Comparison of ENCODE assay signal across 10 cellular contexts in the genomic region with DNA sequence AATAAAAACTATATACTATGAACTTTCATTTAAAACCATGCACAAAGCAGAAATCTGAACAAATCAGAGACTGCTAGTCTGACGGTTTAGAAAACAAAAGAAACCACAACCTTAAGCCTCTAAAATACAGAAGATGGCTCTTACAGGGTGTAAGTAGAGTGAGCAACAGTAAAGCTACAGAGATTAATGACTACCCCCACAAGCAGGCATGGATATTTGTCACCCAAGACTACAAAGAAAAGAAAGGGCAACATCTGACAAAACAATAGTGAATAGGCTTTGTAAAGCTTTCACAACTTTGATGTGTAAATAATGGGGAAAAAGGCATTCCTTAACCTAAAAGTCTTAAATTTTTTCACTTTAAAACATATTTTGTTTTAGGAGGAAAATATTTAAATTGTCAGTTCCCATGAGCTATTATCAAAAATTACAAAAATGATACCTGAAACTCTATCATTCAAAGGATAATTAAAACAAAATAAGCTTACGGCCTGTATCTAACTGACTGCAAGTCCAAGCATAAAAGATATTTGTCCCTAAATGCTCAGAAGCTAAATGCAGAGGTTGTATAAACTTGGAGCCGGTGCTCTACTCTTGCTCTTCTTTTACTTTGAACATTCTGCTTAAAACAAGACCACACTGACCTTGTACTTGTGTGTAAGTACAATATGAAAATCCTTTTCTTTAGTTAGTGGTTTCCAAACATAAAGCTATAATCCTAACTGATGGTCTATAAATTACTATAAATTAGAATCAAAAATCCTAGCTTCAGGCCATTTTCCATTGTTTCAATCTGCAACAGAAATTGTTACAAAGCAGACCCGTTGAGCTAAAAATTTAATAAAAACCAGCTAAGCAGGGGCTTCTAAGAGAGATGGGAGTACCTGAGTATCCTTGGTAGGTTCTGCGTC.
DNase-seq lines count a peak whose midpoint lies in the region; ATAC-seq and TF ChIP-seq lines count a peak whose summit lies in the region.
"Had no signal": no experiment of that assay in that cellular context is flagged by ENCODE, and none has a peak within 500 bp of the region (broad histone marks: within the 10 kb centered on the region; RNA-seq: fewer than 3 reads in every experiment).

No MANE protein-coding gene starts in this region.

- no peak overlapping the region for H2BK5ac ChIP-seq in mesendoderm (ENCODE audit: low read length)

- no peak overlapping the region for H4K8ac ChIP-seq in mesendoderm (ENCODE audit: low read depth, low read length)

- H2BK15ac ChIP-seq in mesendoderm (replicated peaks; ENCODE audit: low read depth), result no peak overlapping the region

- no peak overlapping the region for H2BK120ac ChIP-seq in mesendoderm (ENCODE audit: low read depth, low read length)

- H2AK5ac ChIP-seq in mesendoderm (ENCODE audit: low read length), result no peak overlapping the region

- H3K4me3 ChIP-seq in heart left ventricle (peak overlapping the region in 7 of 12 donors; percentile 25 to 55 (median 42)), cardiac fibroblast (replicated peaks in 1 of 2; ENCODE audit: low read depth in 2 of 2, low read length in 2 of 2) (peak overlapping the region; percentile 33 to 36), mesendoderm (ENCODE audit: low read length) (no peak overlapping the region), urinary bladder (ENCODE audit: low read depth, low read length) (peak overlapping the region; percentile 22)

- H4K5ac ChIP-seq in mesendoderm (ENCODE audit: low read length), result no peak overlapping the region

- peak overlapping the region; percentile 76 for H3K56ac ChIP-seq in mesendoderm (ENCODE audit: low read length)

- H3K4ac ChIP-seq in mesendoderm (ENCODE audit: low read depth, low read length), result no peak overlapping the region

- no peaks in the 10 kb centered on the region for H3K79me2 ChIP-seq in mesendoderm (ENCODE audit: control insufficient read depth, insufficient read depth, low read length)

- DNase-seq in heart left ventricle (no peak), Right ventricle myocardium inferior (ENCODE audit: missing footprints) (no peak), cardiac fibroblast (ENCODE audit: low read depth in 2 of 2) (peak; percentile 23 to 62), mesendoderm (peak; percentile 43), left colon (no peak)
- DNase-seq: activated CD4-positive, alpha-beta T cell treated with anti-CD3 and anti-CD28 coated beads, Interleukin-2, amount 10 ng/mL, durations not matched to agents 7 days and 5 days; AML-193 had no signal

- H3K36me3 ChIP-seq in heart left ventricle, result peaks cover 0 to 8% (median 0%) of the 10 kb centered on the region in 9 donors
- no peaks in the 10 kb centered on the region for H3K36me3 ChIP-seq in mesendoderm (ENCODE audit: control insufficient read depth, insufficient read depth, low read length)
- no peaks in the 10 kb centered on the region for H3K36me3 ChIP-seq in urinary bladder (ENCODE audit: insufficient read depth)

- H3K18ac ChIP-seq in mesendoderm (ENCODE audit: low read length), result peak overlapping the region; percentile 39

- no peak for TF ChIP-seq CTCF in heart left ventricle (IDR thresholded peaks at IDR 0.05)
- TF ChIP-seq CTCF in cardiac fibroblast (IDR thresholded peaks at IDR 0.05; ENCODE audit: low read depth, low read length), result no peak

- peaks cover 2% of the 10 kb centered on the region for H3K79me1 ChIP-seq in mesendoderm (ENCODE audit: low read length)

- H3K9me3 ChIP-seq in heart left ventricle, result no peaks in the 10 kb centered on the region

- no peak overlapping the region for H3K23ac ChIP-seq in mesendoderm (ENCODE audit: low read length)

- TF ChIP-seq POLR2A in heart left ventricle (IDR thresholded peaks at IDR 0.05), result no peak

- peak overlapping the region; percentile 35 for H3K9ac ChIP-seq in mesendoderm (ENCODE audit: low read length)

- no peak for ATAC-seq in heart left ventricle
- no peak for ATAC-seq in Right ventricle myocardium inferior
- ATAC-seq in GM18520 (IDR thresholded peaks at IDR 0.05; ENCODE audit: unreplicated experiment), result no peak
- no peak for ATAC-seq in left colon
- no peak for ATAC-seq in GM21526 (IDR thresholded peaks at IDR 0.05; ENCODE audit: low FRiP score, unreplicated experiment)

- peaks cover 0 to 32% (median 3%) of the 10 kb centered on the region in 12 donors for H3K4me1 ChIP-seq in heart left ventricle
- peaks cover 2% of the 10 kb centered on the region for H3K4me1 ChIP-seq in mesendoderm (ENCODE audit: control insufficient read depth, low read depth, low read length)
- H3K4me1 ChIP-seq in urinary bladder (ENCODE audit: insufficient read depth), result no peaks in the 10 kb centered on the region

- H3K4me2 ChIP-seq in mesendoderm (ENCODE audit: low read length), result peak overlapping the region; percentile 53

- no peaks in the 10 kb centered on the region for H3K27me3 ChIP-seq in heart left ventricle
- H3K27me3 ChIP-seq in mesendoderm (ENCODE audit: insufficient read depth, low read length, poor library complexity), result no peaks in the 10 kb centered on the region

- intact Hi-C loops in heart left ventricle (cut with DNase I) (no loop called here), Right ventricle myocardium inferior (cut with DNase I) (no loop called here), left colon (cut with DNase I, micrococcal nuclease) (no loop called here)

- WGBS in heart left ventricle, 4 donors, result 71 to 77% (median 74%) methylated on average over 5 of the region's 5 CpGs
- WGBS in mesendoderm (ENCODE audit: extremely low coverage, insufficient coverage, low lambda C conversion rate), result no CpG with 5 or more reads among the region's 5 CpGs
- WGBS in urinary bladder, result 64% methylated on average over 5 of the region's 5 CpGs

- H3K27ac ChIP-seq in heart left ventricle (peak overlapping the region in 5 of 12 donors; percentile 4 to 38 (median 19)), mesendoderm (ENCODE audit: low read depth, low read length) (peak overlapping the region; percentile 60), urinary bladder (ENCODE audit: low read depth) (no peak overlapping the region)

Comparison
In these comparisons a context has a peak if more than half of its experiments do, and no peak if none do; other contexts are left out.
1. DNase-seq: peak in cardiac fibroblast (2 of 2) and mesendoderm (single experiment); none in heart left ventricle (0 of 5), Right ventricle myocardium inferior (single experiment) and left colon (0 of 2).